ENCODE assay signal across 28 cellular contexts in the genomic region with DNA sequence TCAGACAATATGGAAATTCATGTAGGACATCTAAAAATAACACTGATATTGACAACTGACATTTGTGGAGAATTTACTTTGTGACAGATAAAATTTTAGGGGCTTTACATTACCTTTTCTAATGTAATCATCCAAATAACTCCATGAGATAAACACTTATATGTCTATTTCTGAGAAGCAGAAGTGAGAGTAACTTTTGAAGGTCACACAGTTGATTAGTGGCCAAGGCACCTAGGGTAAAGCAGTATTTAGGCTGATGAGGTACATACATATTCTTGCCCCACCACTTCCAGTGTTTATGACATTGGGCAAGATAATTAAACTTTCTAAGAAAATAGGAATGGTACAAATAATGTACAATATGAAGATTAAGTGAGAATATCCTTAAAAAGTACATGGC.
"Had no signal": no experiment of that assay in that cellular context is flagged by ENCODE, and none has a peak within 500 bp of the region (broad histone marks: within the 10 kb centered on the region; RNA-seq: fewer than 3 reads in every experiment).

No MANE protein-coding gene starts in this region.

- H3K36me3 ChIP-seq: gastroesophageal sphincter, right lobe of liver, thoracic aorta, uterus had no signal

- FAIRE-seq: endothelial cell of umbilical vein had no signal

- H3K9me3 Mint-ChIP-seq: activated CD4-positive, alpha-beta memory T cell treated with anti-CD3 and anti-CD28 coated beads for 36 hours; activated CD4-positive, alpha-beta T cell treated with anti-CD3 and anti-CD28 coated beads, Interleukin-2, amount 10 ng/mL, durations not matched to agents 24 days and 14 days; activated naive CD4-positive, alpha-beta T cell treated with anti-CD3 and anti-CD28 coated beads, Interleukin-2, amount 50 U/mL, for 24 hours; activated naive CD8-positive, alpha-beta T cell treated with anti-CD3 and anti-CD28 coated beads, Interleukin-2, amount 50 U/mL, for 24 hours; activated T-cell treated with anti-CD3 and anti-CD28 coated beads, Interleukin-2, amount 50 U/mL, for 4 hours; activated T-helper 17 cell treated with anti-CD3 and anti-CD28 coated beads, Interleukin-2, amount 50 U/mL, for 72 hours; stimulated activated naive CD8-positive, alpha-beta T cell treated with anti-CD3 and anti-CD28 coated beads, Interleukin-15, Interleukin-2, amounts not matched to agents 100 ng/mL and 50 ng/mL, for 24 hours had no signal

- H3K36me3 Mint-ChIP-seq: activated CD4-positive, alpha-beta memory T cell treated with anti-CD3 and anti-CD28 coated beads for 36 hours; activated naive CD4-positive, alpha-beta T cell treated with anti-CD3 and anti-CD28 coated beads, Interleukin-2, amount 50 U/mL, for 24 hours; natural killer cell treated with Interleukin-12 subunit alpha and Interleukin-12 subunit beta and Interleukin-15 and Interleukin-18, amount 100 ng/mL, for 72 hours had no signal

- H3K4me1 ChIP-seq: gastroesophageal sphincter, right lobe of liver, uterus had no signal

- ATAC-seq: activated naive CD8-positive, alpha-beta T cell treated with anti-CD3 and anti-CD28 coated beads, Interleukin-2, amount 50 U/mL, for 24 hours; activated T-cell treated with anti-CD3 and anti-CD28 coated beads, Interleukin-2, amount 50 U/mL, for 4 hours; activated T-helper 17 cell treated with anti-CD3 and anti-CD28 coated beads, Interleukin-2, amount 50 U/mL, for 72 hours; gastroesophageal sphincter; left cardiac atrium; left ventricle myocardium superior; mucosa of descending colon; natural killer cell treated with Interleukin-12 subunit alpha and Interleukin-12 subunit beta and Interleukin-15 and Interleukin-18, amount 100 ng/mL, for 72 hours; right lobe of liver had no signal

- H3K4me3 Mint-ChIP-seq: activated CD4-positive, alpha-beta memory T cell treated with anti-CD3 and anti-CD28 coated beads for 36 hours; activated CD4-positive, alpha-beta T cell treated with anti-CD3 and anti-CD28 coated beads, Interleukin-2, amount 10 ng/mL, durations not matched to agents 24 days and 14 days; activated naive CD4-positive, alpha-beta T cell treated with anti-CD3 and anti-CD28 coated beads, Interleukin-2, amount 50 U/mL, for 24 hours; activated naive CD8-positive, alpha-beta T cell treated with anti-CD3 and anti-CD28 coated beads, Interleukin-2, amount 50 U/mL, for 24 hours; activated T-cell treated with anti-CD3 and anti-CD28 coated beads, Interleukin-2, amount 50 U/mL, for 4 hours; activated T-helper 17 cell treated with anti-CD3 and anti-CD28 coated beads, Interleukin-2, amount 50 U/mL, for 72 hours; natural killer cell treated with Interleukin-12 subunit alpha and Interleukin-12 subunit beta and Interleukin-15 and Interleukin-18, amount 100 ng/mL, for 72 hours; stimulated activated naive CD8-positive, alpha-beta T cell treated with anti-CD3 and anti-CD28 coated beads, Interleukin-15, Interleukin-2, amounts not matched to agents 100 ng/mL and 50 ng/mL, for 24 hours had no signal

- H3K4me1 Mint-ChIP-seq: activated CD4-positive, alpha-beta T cell treated with anti-CD3 and anti-CD28 coated beads, Interleukin-2, amount 10 ng/mL, durations not matched to agents 24 days and 14 days; activated naive CD4-positive, alpha-beta T cell treated with anti-CD3 and anti-CD28 coated beads, Interleukin-2, amount 50 U/mL, for 24 hours; activated naive CD8-positive, alpha-beta T cell treated with anti-CD3 and anti-CD28 coated beads, Interleukin-2, amount 50 U/mL, for 24 hours; activated T-helper 17 cell treated with anti-CD3 and anti-CD28 coated beads, Interleukin-2, amount 50 U/mL, for 72 hours had no signal

- H3K27me3 Mint-ChIP-seq: activated naive CD8-positive, alpha-beta T cell treated with anti-CD3 and anti-CD28 coated beads, Interleukin-2, amount 50 U/mL, for 24 hours; progenitor cell of endocrine pancreas had no signal

- H3K9me3 ChIP-seq: gastroesophageal sphincter, mucosa of descending colon, right lobe of liver, thoracic aorta, uterus had no signal

- H3K27ac ChIP-seq: gastroesophageal sphincter, hepatocyte, right lobe of liver, thoracic aorta, uterus had no signal

- DNase-seq: activated CD4-positive, alpha-beta memory T cell treated with anti-CD3 and anti-CD28 coated beads for 36 hours; activated CD4-positive, alpha-beta T cell treated with anti-CD3 and anti-CD28 coated beads, Interleukin-2, amount 10 ng/mL, durations not matched to agents 24 days and 14 days; activated CD4-positive, CD25-positive, alpha-beta regulatory T cell treated with anti-CD3 and anti-CD28 coated beads, Interleukin-2, amount 50 U/mL, for 72 hours; activated CD8-positive, alpha-beta memory T cell treated with anti-CD3 and anti-CD28 coated beads, Interleukin-2, amount 50 U/mL, for 48 hours; activated naive CD8-positive, alpha-beta T cell treated with anti-CD3 and anti-CD28 coated beads, Interleukin-2, amount 50 U/mL, for 24 hours; activated T-cell treated with anti-CD3 and anti-CD28 coated beads, Interleukin-2, amount 50 U/mL, for 4 hours; amygdala; caudate nucleus; cortex of kidney; islet precursor cell; left cardiac atrium; left ventricle myocardium superior; mucosa of descending colon; right lobe of liver; stimulated activated CD4-positive, alpha-beta T cell treated with anti-CD3 and anti-CD28 coated beads, Interleukin-12 subunit alpha, Interleukin-12 subunit beta, amount 100 ng/mL, for 4 hours; stimulated activated CD4-positive, alpha-beta T cell treated with anti-CD3 and anti-CD28 coated beads, Interleukin-4, amount 100 ng/mL, for 1 hour; T1000; trophoblast cell; uterus had no signal

- H3K27ac Mint-ChIP-seq: activated CD4-positive, alpha-beta memory T cell treated with anti-CD3 and anti-CD28 coated beads for 36 hours; activated CD4-positive, alpha-beta T cell treated with anti-CD3 and anti-CD28 coated beads, Interleukin-2, amount 10 ng/mL, durations not matched to agents 24 days and 14 days; activated naive CD4-positive, alpha-beta T cell treated with anti-CD3 and anti-CD28 coated beads, Interleukin-2, amount 50 U/mL, for 24 hours; activated naive CD8-positive, alpha-beta T cell treated with anti-CD3 and anti-CD28 coated beads, Interleukin-2, amount 50 U/mL, for 24 hours; activated T-helper 17 cell treated with anti-CD3 and anti-CD28 coated beads, Interleukin-2, amount 50 U/mL, for 72 hours; natural killer cell treated with Interleukin-12 subunit alpha and Interleukin-12 subunit beta and Interleukin-15 and Interleukin-18, amount 100 ng/mL, for 72 hours; progenitor cell of endocrine pancreas; stimulated activated naive CD8-positive, alpha-beta T cell treated with anti-CD3 and anti-CD28 coated beads, Interleukin-15, Interleukin-2, amounts not matched to agents 100 ng/mL and 50 ng/mL, for 24 hours had no signal

- H3K27me3 ChIP-seq: right lobe of liver, uterus had no signal

- H3K4me3 ChIP-seq: gastroesophageal sphincter, hepatocyte, mucosa of descending colon, right lobe of liver, thoracic aorta, uterus had no signal
